9 cellular contexts compared by ENCODE assay signal in genomic region chr21:17688912-17689874, GRCh38.
DNase-seq lines count a peak whose midpoint lies in the region; ATAC-seq, FAIRE-seq and TF ChIP-seq lines count a peak whose summit lies in the region.
"Had no signal": no experiment of that assay in that cellular context is flagged by ENCODE, and none has a peak within 500 bp of the region (broad histone marks: within the 10 kb centered on the region; RNA-seq: fewer than 3 reads in every experiment).

No MANE protein-coding gene starts in this region.

- H3K36me3 Mint-ChIP-seq in activated naive CD4-positive, alpha-beta T cell treated with anti-CD3 and anti-CD28 coated beads, Interleukin-2, amount 50 U/mL, for 72 hours = peaks cover 5 to 9% of the 10 kb centered on the region in 2 donors

- no peak for FAIRE-seq in GM12892 (lab: Jason Lieb, UNC)
- FAIRE-seq: colon had no signal

- peak overlapping the region; percentile 26 to 55 for H3K27ac Mint-ChIP-seq in activated naive CD4-positive, alpha-beta T cell treated with anti-CD3 and anti-CD28 coated beads, Interleukin-2, amount 50 U/mL, for 72 hours

- peak; percentile 50 for DNase-seq in NCI-H146 (lab: John Stamatoyannopoulos, UW)
- no peak for DNase-seq in NCI-H146 treated with DMSO at 0.1 percent for 48 hours (lab: John Stamatoyannopoulos, UW; ENCODE audit: unreplicated experiment)
- peak; percentile 18 for DNase-seq in SK-N-DZ (ENCODE audit: low spot score)
- DNase-seq in activated naive CD4-positive, alpha-beta T cell treated with anti-CD3 and anti-CD28 coated beads, Interleukin-2, amount 50 U/mL, for 72 hours (ENCODE audit: low spot score in 2 of 2) = peak in 1 of 2 donors; percentile 44
- peak; percentile 14 for DNase-seq in kidney glomerular epithelial cell (lab: John Stamatoyannopoulos, UW)
- peak; percentile 8 for DNase-seq in stimulated activated CD8-positive, alpha-beta memory T cell treated with anti-CD3 and anti-CD28 coated beads, Interleukin-12 subunit alpha, Interleukin-12 subunit beta, amount 100 ng/mL, for 4 hours (ENCODE audit: low read depth)
- no peak for DNase-seq in GM12892 (ENCODE audit: insufficient read length)

- peaks cover 0 to 14% of the 10 kb centered on the region in 2 donors for H3K9me3 Mint-ChIP-seq in activated naive CD4-positive, alpha-beta T cell treated with anti-CD3 and anti-CD28 coated beads, Interleukin-2, amount 50 U/mL, for 72 hours

- TF ChIP-seq POLR2A in GM12892 (IDR thresholded peaks at IDR 0.05; ENCODE audit: low read depth, low read length) = no peak

- ATAC-seq in activated naive CD4-positive, alpha-beta T cell treated with anti-CD3 and anti-CD28 coated beads, Interleukin-2, amount 50 U/mL, for 72 hours = peak in 1 of 2 donors; percentile 13
- ATAC-seq in HG03457 (IDR thresholded peaks at IDR 0.05; ENCODE audit: unreplicated experiment) = no peak

Comparison
In these comparisons a context has a peak if more than half of its experiments do, and no peak if none do; other contexts are left out.
1. DNase-seq: peak in NCI-H146 (single experiment), SK-N-DZ (single experiment), kidney glomerular epithelial cell (single experiment) and stimulated activated CD8-positive, alpha-beta memory T cell treated with anti-CD3 and anti-CD28 coated beads, Interleukin-12 subunit alpha, Interleukin-12 subunit beta, amount 100 ng/mL, for 4 hours (single experiment); none in NCI-H146 treated with DMSO at 0.1 percent for 48 hours (single experiment) and GM12892 (single experiment).